Comparison of ENCODE assay signal across 14 cellular contexts in the genomic region with DNA sequence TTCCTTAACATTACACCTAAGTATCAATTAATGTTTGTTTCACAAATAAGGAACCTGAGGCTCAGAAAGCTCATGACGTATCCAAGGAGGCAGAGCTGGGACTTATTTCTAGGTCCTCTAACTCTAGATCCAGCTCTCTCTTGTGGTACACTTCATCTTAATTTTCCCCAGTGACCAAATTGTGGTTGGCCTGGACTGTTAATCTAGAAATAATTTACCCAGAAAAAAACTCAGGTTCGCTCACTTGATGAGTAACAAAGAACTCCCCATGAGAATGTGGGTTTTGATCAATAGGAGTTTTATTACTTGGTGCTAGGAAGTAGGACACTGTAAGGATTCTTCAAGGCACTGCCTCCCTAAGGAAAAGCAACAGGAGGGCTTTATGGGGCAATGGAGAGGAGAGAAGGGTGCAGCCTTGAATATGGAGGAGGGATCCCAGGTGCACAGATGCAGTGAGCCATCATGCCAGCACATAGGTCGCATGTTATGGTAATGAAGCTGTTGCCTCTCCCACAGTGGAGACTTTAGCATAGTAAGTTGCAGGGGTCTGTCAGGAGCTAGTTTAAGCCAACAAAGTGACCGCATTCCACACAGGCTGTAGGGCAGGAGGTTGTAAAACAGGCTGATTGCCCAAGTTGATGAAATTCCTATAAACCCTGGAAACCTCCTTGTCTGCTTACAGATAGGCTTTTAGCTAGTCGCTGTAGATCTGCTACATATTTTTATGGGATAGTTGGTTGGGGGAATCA. TPM values are rescaled to one million over a fixed set of nuclear protein-coding genes. Genes with fewer than 3 reads are reported as not detected.
A peak's percentile ranks its signal among the peaks of the same experiment; 100 is the strongest.
DNase-seq lines count a peak whose midpoint lies in the region; ATAC-seq, FAIRE-seq and TF ChIP-seq lines count a peak whose summit lies in the region.
"Had no signal": no experiment of that assay in that cellular context is flagged by ENCODE, and none has a peak within 500 bp of the region (broad histone marks: within the 10 kb centered on the region; RNA-seq: fewer than 3 reads in every experiment).

No MANE protein-coding gene starts in this region.

- no peak overlapping the region for H3K4me3 Mint-ChIP-seq in activated naive CD8-positive, alpha-beta T cell treated with anti-CD3 and anti-CD28 coated beads, Interleukin-2, amount 50 U/mL, for 24 hours
- H3K4me3 Mint-ChIP-seq: activated T-cell treated with anti-CD3 and anti-CD28 coated beads, Interleukin-2, amount 50 U/mL, for 24 hours had no signal

- H3K9me3 Mint-ChIP-seq in activated naive CD8-positive, alpha-beta T cell treated with anti-CD3 and anti-CD28 coated beads, Interleukin-2, amount 50 U/mL, for 24 hours: peaks cover 6% of the 10 kb centered on the region

- no peaks in the 10 kb centered on the region for H3K4me1 ChIP-seq in SJCRH30

- H3K27me3 ChIP-seq in SJCRH30: no peaks in the 10 kb centered on the region

- TF ChIP-seq CTCF in fibroblast of villous mesenchyme (IDR thresholded peaks at IDR 0.05; ENCODE audit: insufficient read depth, low read depth, low read length): no peak

- H3K4me3 ChIP-seq in fibroblast of villous mesenchyme (ENCODE audit: low read depth, low read length) (no peak overlapping the region), SJCRH30 (no peak overlapping the region)

- H3K36me3 Mint-ChIP-seq in activated naive CD8-positive, alpha-beta T cell treated with anti-CD3 and anti-CD28 coated beads, Interleukin-2, amount 50 U/mL, for 24 hours (ENCODE audit: low read depth): peaks cover 14% of the 10 kb centered on the region

- H3K4me1 Mint-ChIP-seq in activated naive CD8-positive, alpha-beta T cell treated with anti-CD3 and anti-CD28 coated beads, Interleukin-2, amount 50 U/mL, for 24 hours: no peaks in the 10 kb centered on the region

- H3K27ac ChIP-seq in SJCRH30: no peak overlapping the region

- H3K27me3 Mint-ChIP-seq in activated naive CD8-positive, alpha-beta T cell treated with anti-CD3 and anti-CD28 coated beads, Interleukin-2, amount 50 U/mL, for 24 hours: no peaks in the 10 kb centered on the region
- H3K27me3 Mint-ChIP-seq: activated T-cell treated with anti-CD3 and anti-CD28 coated beads, Interleukin-2, amount 50 U/mL, for 24 hours had no signal

- peak; percentile 52 for ATAC-seq in GM21528 (IDR thresholded peaks at IDR 0.05; ENCODE audit: low FRiP score, unreplicated experiment)
- ATAC-seq in HG03108 (IDR thresholded peaks at IDR 0.05; ENCODE audit: unreplicated experiment): peak; percentile 54
- no peak for ATAC-seq in activated naive CD8-positive, alpha-beta T cell treated with anti-CD3 and anti-CD28 coated beads, Interleukin-2, amount 50 U/mL, for 24 hours
- ATAC-seq: left ventricle myocardium superior had no signal

- DNase-seq in GM18507 (ENCODE audit: extremely low spot score, insufficient read length, low read depth): no peak
- DNase-seq in fibroblast of villous mesenchyme (ENCODE audit: low read depth): peak; percentile 71
- no peak for DNase-seq in activated naive CD8-positive, alpha-beta T cell treated with anti-CD3 and anti-CD28 coated beads, Interleukin-2, amount 50 U/mL, for 24 hours
- DNase-seq in NCI-H1436 treated with DMSO at 0.1 percent for 48 hours (lab: John Stamatoyannopoulos, UW): no peak
- no peak for DNase-seq in SJCRH30
- no peak for DNase-seq in NCI-H82 (lab: John Stamatoyannopoulos, UW)
- DNase-seq: activated T-cell treated with anti-CD3 and anti-CD28 coated beads, Interleukin-2, amount 50 U/mL, for 24 hours; glutamatergic neuron; left ventricle myocardium superior; NCI-H1417 treated with DMSO at 0.1 percent for 48 hours; NCI-H748 treated with DMSO at 0.1 percent for 48 hours; SIG-M5 had no signal

- H3K27ac Mint-ChIP-seq in activated naive CD8-positive, alpha-beta T cell treated with anti-CD3 and anti-CD28 coated beads, Interleukin-2, amount 50 U/mL, for 24 hours: no peak overlapping the region
- H3K27ac Mint-ChIP-seq: activated T-cell treated with anti-CD3 and anti-CD28 coated beads, Interleukin-2, amount 50 U/mL, for 24 hours had no signal

- FAIRE-seq in GM18507 (lab: Jason Lieb, UNC): peak; percentile 62

- H3K36me3 ChIP-seq in SJCRH30: no peaks in the 10 kb centered on the region; the same call in none of the 2 replicates

- H3K9me3 ChIP-seq in SJCRH30 (replicated peaks): no peaks in the 10 kb centered on the region

RNA-seq across cellular contexts. Expression of gene RAP2A, which starts 14.7 kb away (rescaled TPM):
- total RNA-seq in fibroblast of villous mesenchyme: 29.0 and 32.8 TPM in 2 replicates
- total RNA-seq in SJCRH30 (2014; rRNA removed; shearing (Covaris generic)): 26.8 and 28.9 TPM in 2 replicates
